Comparison of ENCODE assay signal across 7 cellular contexts in the genomic region with DNA sequence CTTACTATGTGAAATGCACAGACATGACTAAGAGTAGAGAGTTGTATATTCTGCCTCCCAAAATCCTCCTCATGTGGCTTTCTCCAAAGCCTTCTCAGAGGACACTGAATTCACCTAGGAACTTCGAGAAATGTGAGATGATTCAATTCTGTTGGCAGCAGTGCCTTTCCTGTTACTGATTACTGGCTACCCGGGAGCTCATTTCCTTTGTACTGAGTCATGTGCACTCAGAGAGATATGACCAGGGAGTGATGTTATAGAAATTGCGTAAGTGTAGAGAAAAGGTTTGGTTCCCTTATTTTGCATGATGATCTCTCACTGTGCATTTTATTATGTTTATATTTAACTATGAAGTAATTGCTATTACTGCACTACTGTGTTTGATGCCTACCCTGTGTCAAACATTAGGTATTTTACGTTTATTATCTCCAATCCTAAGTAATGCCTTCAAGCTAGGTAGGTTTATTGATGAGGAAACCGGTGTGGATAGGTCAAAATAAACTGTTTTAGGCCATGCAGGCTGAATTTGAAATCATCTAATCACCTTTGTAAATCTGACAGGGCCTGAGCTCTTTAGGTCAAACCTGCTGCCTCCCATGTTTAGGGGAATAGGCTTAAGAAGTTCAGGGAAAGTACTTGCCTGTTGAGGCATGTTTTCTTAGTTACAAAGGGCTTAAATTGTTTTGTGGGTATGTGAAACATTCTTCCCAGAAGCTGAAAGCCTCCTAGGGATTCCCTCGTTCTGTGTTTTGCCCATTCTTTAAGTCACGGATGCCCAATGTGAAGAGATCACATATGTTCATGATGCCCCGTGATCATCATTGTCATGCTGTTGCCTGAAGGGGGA.
DNase-seq lines count a peak whose midpoint lies in the region; ATAC-seq and TF ChIP-seq lines count a peak whose summit lies in the region.

No MANE protein-coding gene starts in this region.

- TF ChIP-seq CTCF in chondrocyte (IDR thresholded peaks at IDR 0.05) (no peak), GM13977 (IDR thresholded peaks at IDR 0.05; ENCODE audit: extremely low read depth, insufficient read depth, missing control alignments) (no peak)

- no peaks in the 10 kb centered on the region for H3K36me3 Mint-ChIP-seq in chondrocyte (ENCODE audit: low read depth)

- ATAC-seq in GM18517 (IDR thresholded peaks at IDR 0.05; ENCODE audit: unreplicated experiment), result peak; percentile 73
- ATAC-seq in HG02678 (IDR thresholded peaks at IDR 0.05; ENCODE audit: unreplicated experiment), result peak; percentile 89

- H3K4me1 Mint-ChIP-seq in chondrocyte (ENCODE audit: low read depth), result peaks cover 43% of the 10 kb centered on the region

- in situ Hi-C loops in GM13977 (cut with MboI; ENCODE audit: low pct_unique_long_range_greater_than_20kb, low sequenced_read_pairs, unreplicated experiment), result no loop called here

- peak; percentile 99 for DNase-seq in NCI-H226
- no peak for DNase-seq in chondrocyte (ENCODE audit: low spot score)
- peak; percentile 95 to 97 for DNase-seq in lung microvascular endothelial cell (ENCODE audit: low read depth in 2 of 2)
- no peak for DNase-seq in retina
- no peak for DNase-seq in GM13977 (ENCODE audit: low spot score)

- peak overlapping the region; percentile 81 for H3K27ac Mint-ChIP-seq in chondrocyte (ENCODE audit: unreplicated experiment)

- H3K27me3 Mint-ChIP-seq in chondrocyte (ENCODE audit: low read depth), result no peaks in the 10 kb centered on the region

- no peak overlapping the region for H3K4me3 Mint-ChIP-seq in chondrocyte (ENCODE audit: unreplicated experiment)

- no peaks in the 10 kb centered on the region for H3K9me3 Mint-ChIP-seq in chondrocyte (ENCODE audit: low read depth)

Comparison
In these comparisons a context has a peak if more than half of its experiments do, and no peak if none do; other contexts are left out.
1. DNase-seq: peak in NCI-H226 (single experiment) and lung microvascular endothelial cell (2 of 2); none in chondrocyte (single experiment), retina (single experiment) and GM13977 (single experiment).